ENCODE assay signal across 8 cellular contexts in genomic region chr7:105677803-105678583, GRCh38.
DNase-seq lines count a peak whose midpoint lies in the region; ATAC-seq and TF ChIP-seq lines count a peak whose summit lies in the region.

No MANE protein-coding gene starts in this region.

- ATAC-seq in HG03457 (IDR thresholded peaks at IDR 0.05; ENCODE audit: unreplicated experiment) = peak; percentile 48
- ATAC-seq in HG03439 (IDR thresholded peaks at IDR 0.05; ENCODE audit: unreplicated experiment) = no peak

- DNase-seq in NCI-H748 (lab: John Stamatoyannopoulos, UW; ENCODE audit: unreplicated experiment) (peak; percentile 38), NCI-H748 treated with DMSO at 0.1 percent for 48 hours (lab: John Stamatoyannopoulos, UW) (no peak), epithelial cell of esophagus (ENCODE audit: low read depth) (peak; percentile 8), glutamatergic neuron (no peak)
- peak; percentile 44 for DNase-seq in activated CD4-positive, CD25-positive, alpha-beta regulatory T cell treated with anti-CD3 and anti-CD28 coated beads, Interleukin-2, amount 50 U/mL, for 72 hours
- peak; percentile 66 for DNase-seq in stimulated activated CD8-positive, alpha-beta memory T cell treated with anti-CD3 and anti-CD28 coated beads, Interleukin-4, amount 100 ng/mL, for 48 hours

- peaks cover 3% of the 10 kb centered on the region for H3K27me3 Mint-ChIP-seq in glutamatergic neuron (ENCODE audit: unreplicated experiment)

- no peak overlapping the region for H3K4me3 Mint-ChIP-seq in glutamatergic neuron (ENCODE audit: unreplicated experiment)

- H3K4me3 ChIP-seq in epithelial cell of esophagus (ENCODE audit: low read length) = no peak overlapping the region

- no peaks in the 10 kb centered on the region for H3K36me3 Mint-ChIP-seq in glutamatergic neuron (ENCODE audit: unreplicated experiment)

- peaks cover 14% of the 10 kb centered on the region for H3K4me1 Mint-ChIP-seq in glutamatergic neuron (ENCODE audit: low read depth, unreplicated experiment)

- no peak overlapping the region for H3K27ac Mint-ChIP-seq in glutamatergic neuron (ENCODE audit: unreplicated experiment)

- H3K9me3 Mint-ChIP-seq in glutamatergic neuron (ENCODE audit: unreplicated experiment) = peaks cover 2% of the 10 kb centered on the region

- TF ChIP-seq CTCF in epithelial cell of esophagus (IDR thresholded peaks at IDR 0.05; ENCODE audit: insufficient read depth, low read depth, low read length, missing control alignments) (no peak), glutamatergic neuron (IDR thresholded peaks at IDR 0.05; ENCODE audit: partially characterized antibody, unreplicated experiment) (no peak)

Comparison
In these comparisons a context has a peak if more than half of its experiments do, and no peak if none do; other contexts are left out.
1. DNase-seq: peak in NCI-H748 (single experiment), activated CD4-positive, CD25-positive, alpha-beta regulatory T cell treated with anti-CD3 and anti-CD28 coated beads, Interleukin-2, amount 50 U/mL, for 72 hours (single experiment), epithelial cell of esophagus (single experiment) and stimulated activated CD8-positive, alpha-beta memory T cell treated with anti-CD3 and anti-CD28 coated beads, Interleukin-4, amount 100 ng/mL, for 48 hours (single experiment); none in NCI-H748 treated with DMSO at 0.1 percent for 48 hours (single experiment) and glutamatergic neuron (single experiment).